Comparison of ENCODE assay signal across 8 cellular contexts in genomic region chr12:132489602-132490239, GRCh38. TPM values are rescaled to one million over a fixed set of nuclear protein-coding genes. Genes with fewer than 3 reads are reported as not detected.
A peak's percentile ranks its signal among the peaks of the same experiment; 100 is the strongest.
DNase-seq lines count a peak whose midpoint lies in the region; ATAC-seq, FAIRE-seq and TF ChIP-seq lines count a peak whose summit lies in the region.

TSS of gene FBRSL1 (plus strand) at chr12:132490151.

- peaks cover 10% of the 10 kb centered on the region for H3K36me3 Mint-ChIP-seq in activated CD4-positive, alpha-beta T cell treated with anti-CD3 and anti-CD28 coated beads, Interleukin-2, amount 10 ng/mL, durations not matched to agents 7 days and 5 days (ENCODE audit: low read depth)

- peaks cover 58% of the 10 kb centered on the region for H3K4me1 Mint-ChIP-seq in activated CD4-positive, alpha-beta T cell treated with anti-CD3 and anti-CD28 coated beads, Interleukin-2, amount 10 ng/mL, durations not matched to agents 7 days and 5 days

- TF ChIP-seq CTCF in AG10803 (conservative IDR thresholded peaks at IDR 0.05; ENCODE audit: low read length) (no peak), coronary artery (IDR thresholded peaks at IDR 0.05) (no peak)

- no peaks in the 10 kb centered on the region for H3K9me3 Mint-ChIP-seq in activated CD4-positive, alpha-beta T cell treated with anti-CD3 and anti-CD28 coated beads, Interleukin-2, amount 10 ng/mL, durations not matched to agents 7 days and 5 days

- H3K27ac ChIP-seq in coronary artery, result peak within 1 kb of the TSS; percentile 70 to 85

- no peak for FAIRE-seq in GM19239 (lab: Jason Lieb, UNC)

- ATAC-seq in HG03457 (IDR thresholded peaks at IDR 0.05; ENCODE audit: unreplicated experiment) (peak; percentile 57), left lobe of liver (peak; percentile 77)

- no peaks in the 10 kb centered on the region for H3K27me3 Mint-ChIP-seq in activated CD4-positive, alpha-beta T cell treated with anti-CD3 and anti-CD28 coated beads, Interleukin-2, amount 10 ng/mL, durations not matched to agents 7 days and 5 days

- POLR2A ChIA-PET in activated CD4-positive, alpha-beta T cell treated with anti-CD3 and anti-CD28 coated beads, Interleukin-2, amount 10 ng/mL, durations not matched to agents 7 days and 5 days (lab: Charles Lee), result no interaction called here

- H3K4me3 Mint-ChIP-seq in activated CD4-positive, alpha-beta T cell treated with anti-CD3 and anti-CD28 coated beads, Interleukin-2, amount 10 ng/mL, durations not matched to agents 7 days and 5 days, result peak within 1 kb of the TSS; percentile 86

- CTCF ChIA-PET in activated CD4-positive, alpha-beta T cell treated with anti-CD3 and anti-CD28 coated beads, Interleukin-2, amount 10 ng/mL, durations not matched to agents 7 days and 5 days (lab: Charles Lee), result interaction anchor here (1.3 kb wide), 1 partner anchor 10 kb away, joined by 3 read pairs; no protein-coding TSS in a partner anchor

- H3K4me3 ChIP-seq in AG10803 (ENCODE audit: low read length), result peak within 1 kb of the TSS; percentile 68
- peak within 1 kb of the TSS; percentile 90 for H3K4me3 ChIP-seq in coronary artery

- peak; percentile 76 for DNase-seq in AG10803 (ENCODE audit: low read depth)
- peak; percentile 100 for DNase-seq in GM19239 (ENCODE audit: insufficient read length, low spot score)
- DNase-seq in NCI-H526 (lab: John Stamatoyannopoulos, UW), result peak; percentile 39 to 93
- DNase-seq in activated CD4-positive, alpha-beta T cell treated with anti-CD3 and anti-CD28 coated beads, Interleukin-2, amount 10 ng/mL, durations not matched to agents 7 days and 5 days, result peak; percentile 93
- peak; percentile 91 for DNase-seq in coronary artery (ENCODE audit: low spot score)
- peak; percentile 93 for DNase-seq in left lobe of liver (ENCODE audit: low spot score)
- peak; percentile 94 to 97 for DNase-seq in stimulated activated CD4-positive, alpha-beta T cell treated with anti-CD3 and anti-CD28 coated beads, Interleukin-1b, Interleukin-23, amount 100 ng/mL, for 4 hours (ENCODE audit: low read depth in 2 of 2)

- peak within 1 kb of the TSS; percentile 98 for H3K27ac Mint-ChIP-seq in activated CD4-positive, alpha-beta T cell treated with anti-CD3 and anti-CD28 coated beads, Interleukin-2, amount 10 ng/mL, durations not matched to agents 7 days and 5 days

RNA-seq across cellular contexts. Expression of gene FBRSL1, which starts in this region (rescaled TPM):
- 10 to 100 TPM; 49.8 to 51.1 TPM for total RNA-seq in activated CD4-positive, alpha-beta T cell treated with anti-CD3 and anti-CD28 coated beads, Interleukin-2, amount 10 ng/mL, durations not matched to agents 7 days and 5 days
- 44.9 TPM for total RNA-seq in left lobe of liver

Comparison
In these comparisons a context has a peak if more than half of its experiments do, and no peak if none do; other contexts are left out.
1. Peak in every context shown above with its lines: DNase-seq, ATAC-seq, H3K4me3 ChIP-seq and H3K27ac ChIP-seq.